21 cellular contexts compared by ENCODE assay signal in the genomic region with DNA sequence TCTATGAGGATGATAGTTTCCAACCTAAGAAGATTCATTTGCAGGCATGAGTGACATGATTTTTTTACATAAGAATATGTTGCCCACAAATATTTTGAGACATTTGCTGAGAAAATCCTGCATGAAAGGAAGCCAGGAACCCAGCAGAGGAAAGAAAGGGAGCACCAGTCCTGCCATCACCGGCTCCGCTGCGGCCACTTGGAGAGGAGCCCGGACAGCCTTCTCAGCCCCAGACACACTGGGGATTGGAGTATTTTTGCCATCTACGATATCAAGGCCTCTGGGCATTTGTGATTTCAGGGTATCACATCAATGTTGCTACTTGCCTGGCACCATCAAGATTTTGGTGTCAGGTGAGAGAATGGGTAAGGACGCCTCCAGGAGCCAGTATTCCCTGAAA.
"Had no signal": no experiment of that assay in that cellular context is flagged by ENCODE, and none has a peak within 500 bp of the region (broad histone marks: within the 10 kb centered on the region; RNA-seq: fewer than 3 reads in every experiment).

No MANE protein-coding gene starts in this region.

- ATAC-seq: foreskin keratinocyte; gastroesophageal sphincter; left lobe of liver; naive thymus-derived CD4-positive, alpha-beta T cell; psoas muscle; right cardiac atrium; stimulated activated memory B cell treated with anti-CD40 and anti-IgM and Interleukin-4, amounts not matched to agents 10 μg/mL and 1 μg/mL and 100 μg/mL, for 72 hours; stimulated activated naive CD8-positive, alpha-beta T cell treated with anti-CD3 and anti-CD28 coated beads, Interleukin-15, Interleukin-2, amounts not matched to agents 100 U/mL and 50 U/mL, for 24 hours had no signal

- H3K27ac ChIP-seq: colonic mucosa, esophagus muscularis mucosa, foreskin keratinocyte, gastroesophageal sphincter, neural progenitor cell, psoas muscle, sigmoid colon, thoracic aorta, tibial nerve, upper lobe of left lung had no signal

- DNase-seq: colonic mucosa; dermis blood vessel endothelial cell; effector memory CD4-positive, alpha-beta T cell; foreskin keratinocyte; kidney; mesenchymal stem cell; naive thymus-derived CD4-positive, alpha-beta T cell; psoas muscle; right cardiac atrium; sigmoid colon; stimulated activated CD4-positive, alpha-beta T cell treated with anti-CD3 and anti-CD28 coated beads, Interleukin-2, amount 100 ng/mL, for 24 hours; stimulated activated CD4-positive, alpha-beta T cell treated with anti-CD3 and anti-CD28 coated beads, Interleukin-4, amount 100 ng/mL, for 24 hours; stimulated activated naive CD8-positive, alpha-beta T cell treated with anti-CD3 and anti-CD28 coated beads, Interleukin-15, Interleukin-2, amounts not matched to agents 100 U/mL and 50 U/mL, for 24 hours had no signal
